ENCODE assay signal across 9 cellular contexts in genomic region chr11:47916361-47916841, GRCh38.
DNase-seq lines count a peak whose midpoint lies in the region; ATAC-seq and TF ChIP-seq lines count a peak whose summit lies in the region.
"Had no signal": no experiment of that assay in that cellular context is flagged by ENCODE, and none has a peak within 500 bp of the region (broad histone marks: within the 10 kb centered on the region; RNA-seq: fewer than 3 reads in every experiment).

No MANE protein-coding gene starts in this region.

- DNase-seq in BE2C = peak; percentile 24
- peak; percentile 76 for DNase-seq in SK-N-DZ (ENCODE audit: low spot score)
- DNase-seq in fibroblast of the aortic adventitia (ENCODE audit: low read depth) = peak; percentile 99
- DNase-seq in osteoblast (ENCODE audit: insufficient read length, low spot score, missing footprints) = no peak
- DNase-seq in NCI-H187 (lab: John Stamatoyannopoulos, UW) = no peak
- DNase-seq in Ammon's horn (ENCODE audit: low spot score) = no peak
- no peak for DNase-seq in NCI-H2029 treated with DMSO at 0.1 percent for 48 hours (lab: John Stamatoyannopoulos, UW)
- DNase-seq: Kasumi-1 had no signal

- no peak overlapping the region for H3K27ac ChIP-seq in osteoblast (ENCODE audit: low read depth, low read length)

- no peaks in the 10 kb centered on the region for H3K79me2 ChIP-seq in osteoblast (ENCODE audit: insufficient read depth, low read length)

- ATAC-seq in HG02763 (IDR thresholded peaks at IDR 0.05; ENCODE audit: unreplicated experiment) = no peak

- H3K36me3 ChIP-seq in BE2C = no peaks in the 10 kb centered on the region
- no peaks in the 10 kb centered on the region for H3K36me3 ChIP-seq in osteoblast (ENCODE audit: insufficient read depth, low read length)

- no peaks in the 10 kb centered on the region for H3K27me3 ChIP-seq in BE2C
- no peaks in the 10 kb centered on the region for H3K27me3 ChIP-seq in osteoblast (ENCODE audit: insufficient read depth, low read length)

- H2AFZ ChIP-seq in osteoblast (ENCODE audit: low read length) = peak overlapping the region; percentile 25

- TF ChIP-seq CTCF in BE2C (IDR thresholded peaks at IDR 0.05; ENCODE audit: low read depth, low read length) (no peak), fibroblast of the aortic adventitia (IDR thresholded peaks at IDR 0.05; ENCODE audit: insufficient read depth, low read length) (no peak), osteoblast (IDR thresholded peaks at IDR 0.05; ENCODE audit: extremely low read depth, low read depth, low read length) (no peak)

- peaks cover 11% of the 10 kb centered on the region for H3K4me1 ChIP-seq in BE2C
- peaks cover 17% of the 10 kb centered on the region for H3K4me1 ChIP-seq in osteoblast (ENCODE audit: insufficient read depth, low read length)

- H3K4me2 ChIP-seq in osteoblast (ENCODE audit: insufficient read depth, low read length) = no peak overlapping the region

- H3K9me3 ChIP-seq in BE2C = no peaks in the 10 kb centered on the region
- no peaks in the 10 kb centered on the region for H3K9me3 ChIP-seq in osteoblast (ENCODE audit: low read depth, low read length)

- H4K20me1 ChIP-seq in osteoblast (ENCODE audit: insufficient read depth, low read length) = no peaks in the 10 kb centered on the region

- no peak overlapping the region; the same call in 1 of the 2 replicates for H3K4me3 ChIP-seq in BE2C (ENCODE audit: low read depth, low read length)
- no peak overlapping the region for H3K4me3 ChIP-seq in fibroblast of the aortic adventitia (ENCODE audit: low read depth, low read length)
- no peak overlapping the region for H3K4me3 ChIP-seq in osteoblast (ENCODE audit: insufficient read depth, low read length)

Comparison
In these comparisons a context has a peak if more than half of its experiments do, and no peak if none do; other contexts are left out.
1. DNase-seq: peak in BE2C (single experiment), SK-N-DZ (single experiment) and fibroblast of the aortic adventitia (single experiment); none in osteoblast (single experiment), NCI-H187 (0 of 2), Ammon's horn (single experiment) and NCI-H2029 treated with DMSO at 0.1 percent for 48 hours (single experiment).